11 cellular contexts compared by ENCODE assay signal in genomic region chr16:2441143-2441804, GRCh38. TPM values are rescaled to one million over a fixed set of nuclear protein-coding genes. Genes with fewer than 3 reads are reported as not detected.
A peak's percentile ranks its signal among the peaks of the same experiment; 100 is the strongest.
DNase-seq lines count a peak whose midpoint lies in the region; ATAC-seq, FAIRE-seq and TF ChIP-seq lines count a peak whose summit lies in the region.
"Not testable (repeated sequence)": the region's sequence is repeated elsewhere in the genome, so short reads cannot be mapped to it uniquely, and the experiment has no call there.
"Had no signal": no experiment of that assay in that cellular context is flagged by ENCODE, and none has a peak within 500 bp of the region (broad histone marks: within the 10 kb centered on the region; RNA-seq: fewer than 3 reads in every experiment).

No MANE protein-coding gene starts in this region.

- WGBS in K562 (ENCODE audit: insufficient coverage, low coverage, missing lambda C conversion rate), result 86% methylated on average over 14 of the region's 15 CpGs

- not testable (repeated sequence) for H3K9me2 ChIP-seq in PC-9 (ENCODE audit: insufficient read depth)

- not testable (repeated sequence) for FAIRE-seq in K562 (lab: Jason Lieb, UNC)

- not testable (repeated sequence) for H3K36me3 ChIP-seq in CD4-positive, CD25-positive, alpha-beta regulatory T cell (ENCODE audit: control insufficient read depth, insufficient read depth, low read length)
- H3K36me3 ChIP-seq in PC-9 (ENCODE audit: low read depth) (peaks cover 21% of the 10 kb centered on the region), K562 (ENCODE audit: control insufficient read depth, insufficient read depth, low read length) (peaks cover 79% of the 10 kb centered on the region)

- not testable (repeated sequence) for H3K9ac ChIP-seq in K562 (ENCODE audit: insufficient read depth in 1 of 2, low read depth in 2 of 2, low read length in 2 of 2)

- intact Hi-C loops in PC-9 (cut with micrococcal nuclease; ENCODE audit: unreplicated experiment); activated CD4-positive, alpha-beta T cell treated with anti-CD3 and anti-CD28 coated beads for 36 hours (cut with DNase I, micrococcal nuclease); K562 (cut with micrococcal nuclease): not testable (repeated sequence)

- TSS peak; percentile 7 for BruUV-seq in PC-9 (replicated peaks; lab: Mats Ljungman, UMichigan)
- BruUV-seq in K562 (replicated peaks; lab: Mats Ljungman, UMichigan), result not testable (repeated sequence)

- not testable (repeated sequence) for H3K9me3 ChIP-seq in CD4-positive, CD25-positive, alpha-beta regulatory T cell (ENCODE audit: control insufficient read depth in 2 of 2, low read length in 2 of 2); PC-9 (ENCODE audit: insufficient read depth, low read depth); K562 (replicated peaks; ENCODE audit: control insufficient read depth, insufficient read depth, low read depth, low read length)

- H3K9me1 ChIP-seq in K562 (ENCODE audit: control insufficient read depth, insufficient read depth, low read length), result not testable (repeated sequence)

- in situ Hi-C loops in KBM-7 (cut with MboI; ENCODE audit: low pct_unique_long_range_greater_than_20kb, low sequenced_read_pairs); K562 (cut with MboI): not testable (repeated sequence)

- CTCF ChIA-PET in PC-9 (lab: Charles Lee); activated CD4-positive, alpha-beta T cell treated with anti-CD3 and anti-CD28 coated beads for 36 hours (lab: Charles Lee); K562 (lab: Yijun Ruan, JAX; ENCODE audit: low intra/inter-chr PET ratio): not testable (repeated sequence)
- CTCF ChIA-PET in activated CD8-positive, alpha-beta T cell treated with anti-CD3 and anti-CD28 coated beads, Interleukin-2, amount 10 ng/mL, durations not matched to agents 7 days and 5 days (lab: Charles Lee), result interaction anchor here (1.3 to 3.1 kb wide), 2 partner anchors 12 to 246 kb away, joined by 3 to 20 read pairs; partner anchors contain the start of gene CCNF

- not testable (repeated sequence) for TF ChIP-seq RAD21 in K562 (CRISPR knock-in tag; conservative IDR thresholded peaks at IDR 0.05 in 1 of 2, IDR thresholded peaks at IDR 0.05 in 1 of 2)

- not testable (repeated sequence) for H3K4me2 ChIP-seq in PC-9; K562 (ENCODE audit: insufficient read depth, low read length)

- H3K9me3 Mint-ChIP-seq in CD4-positive, CD25-positive, alpha-beta regulatory T cell; activated CD4-positive, alpha-beta T cell treated with anti-CD3 and anti-CD28 coated beads for 36 hours (ENCODE audit: low read depth); activated CD8-positive, alpha-beta T cell treated with anti-CD3 and anti-CD28 coated beads, Interleukin-2, amount 10 ng/mL, durations not matched to agents 7 days and 5 days (ENCODE audit: insufficient read depth); activated naive CD4-positive, alpha-beta T cell treated with anti-CD3 and anti-CD28 coated beads, Interleukin-2, amount 50 U/mL, for 72 hours: not testable (repeated sequence)

- H3K4me3 ChIP-seq in CD4-positive, CD25-positive, alpha-beta regulatory T cell (ENCODE audit: low read depth, low read length); PC-9; K562: not testable (repeated sequence)

- POLR2A ChIA-PET in PC-9 (lab: Charles Lee; ENCODE audit: unreplicated experiment); activated CD4-positive, alpha-beta T cell treated with anti-CD3 and anti-CD28 coated beads for 36 hours (lab: Charles Lee): not testable (repeated sequence)
- POLR2A ChIA-PET in activated CD8-positive, alpha-beta T cell treated with anti-CD3 and anti-CD28 coated beads, Interleukin-2, amount 10 ng/mL, durations not matched to agents 7 days and 5 days (lab: Charles Lee), result interaction anchor here (1.3 to 1.6 kb wide), 2 partner anchors 11 to 14 kb away, joined by 5 read pairs; no protein-coding TSS in a partner anchor
- POLR2A ChIA-PET in K562 (lab: Yijun Ruan, JAX), result interaction anchor here (1.5 to 3.4 kb wide), 4 partner anchors 9 to 16 kb away, joined by 3 to 17 read pairs (median 9); partner anchors contain the start of gene CCNF

- peaks cover 0 to 14% (median 5%) of the 10 kb centered on the region in 4 donors for H3K4me1 Mint-ChIP-seq in CD4-positive, CD25-positive, alpha-beta regulatory T cell
- not testable (repeated sequence) for H3K4me1 Mint-ChIP-seq in activated CD4-positive, alpha-beta T cell treated with anti-CD3 and anti-CD28 coated beads for 36 hours
- H3K4me1 Mint-ChIP-seq in activated CD8-positive, alpha-beta T cell treated with anti-CD3 and anti-CD28 coated beads, Interleukin-2, amount 10 ng/mL, durations not matched to agents 7 days and 5 days (ENCODE audit: low read depth), result peaks cover 27% of the 10 kb centered on the region

- H3K79me2 ChIP-seq in PC-9 (ENCODE audit: low read depth); K562 (ENCODE audit: control insufficient read depth, insufficient read depth, low read length): not testable (repeated sequence)

- not testable (repeated sequence) for TF ChIP-seq CTCF in PC-9 (conservative IDR thresholded peaks at IDR 0.05); K562 (IDR thresholded peaks at IDR 0.05 in 2 of 3, conservative IDR thresholded peaks at IDR 0.05 in 1 of 3; ENCODE audit: insufficient read depth in 2 of 3, low read depth in 1 of 3, low read length in 3 of 3)

- H3K36me3 Mint-ChIP-seq in CD4-positive, CD25-positive, alpha-beta regulatory T cell, result peaks cover 13% of the 10 kb centered on the region
- peaks cover 51% of the 10 kb centered on the region for H3K36me3 Mint-ChIP-seq in activated CD4-positive, alpha-beta T cell treated with anti-CD3 and anti-CD28 coated beads for 36 hours (ENCODE audit: low read depth)
- peaks cover 72% of the 10 kb centered on the region for H3K36me3 Mint-ChIP-seq in activated CD8-positive, alpha-beta T cell treated with anti-CD3 and anti-CD28 coated beads, Interleukin-2, amount 10 ng/mL, durations not matched to agents 7 days and 5 days (ENCODE audit: low read depth)
- H3K36me3 Mint-ChIP-seq in activated naive CD4-positive, alpha-beta T cell treated with anti-CD3 and anti-CD28 coated beads, Interleukin-2, amount 50 U/mL, for 72 hours, result peaks cover 32 to 44% of the 10 kb centered on the region in 2 donors

- H3K27ac Mint-ChIP-seq in CD4-positive, CD25-positive, alpha-beta regulatory T cell, result peak overlapping the region in 2 of 3 donors; percentile 11 to 62
- H3K27ac Mint-ChIP-seq in activated CD4-positive, alpha-beta T cell treated with anti-CD3 and anti-CD28 coated beads for 36 hours; activated naive CD4-positive, alpha-beta T cell treated with anti-CD3 and anti-CD28 coated beads, Interleukin-2, amount 50 U/mL, for 72 hours: not testable (repeated sequence)
- peak overlapping the region; percentile 19 for H3K27ac Mint-ChIP-seq in activated CD8-positive, alpha-beta T cell treated with anti-CD3 and anti-CD28 coated beads, Interleukin-2, amount 10 ng/mL, durations not matched to agents 7 days and 5 days

- H3K27ac ChIP-seq in CD4-positive, CD25-positive, alpha-beta regulatory T cell (ENCODE audit: insufficient read depth, low read length, poor library complexity, severe bottlenecking); PC-9; K562 (ENCODE audit: extremely low read depth, low read depth, low read length): not testable (repeated sequence)

- 0 out of 2 replicates have a peak, but pooled peaks have one; percentile 50 for TF ChIP-seq POLR2A in K562 (conservative IDR thresholded peaks at IDR 0.05)

- H3K4me3 Mint-ChIP-seq in CD4-positive, CD25-positive, alpha-beta regulatory T cell; activated CD4-positive, alpha-beta T cell treated with anti-CD3 and anti-CD28 coated beads for 36 hours; activated CD8-positive, alpha-beta T cell treated with anti-CD3 and anti-CD28 coated beads, Interleukin-2, amount 10 ng/mL, durations not matched to agents 7 days and 5 days: not testable (repeated sequence)

- ATAC-seq in CD4-positive, CD25-positive, alpha-beta regulatory T cell (ENCODE audit: low read depth in 2 of 2); activated CD8-positive, alpha-beta T cell treated with anti-CD3 and anti-CD28 coated beads, Interleukin-2, amount 10 ng/mL, durations not matched to agents 7 days and 5 days; K562: not testable (repeated sequence)
- ATAC-seq in activated CD4-positive, alpha-beta T cell treated with anti-CD3 and anti-CD28 coated beads for 36 hours, result peak; percentile 53
- peak; percentile 34 to 71 for ATAC-seq in activated naive CD4-positive, alpha-beta T cell treated with anti-CD3 and anti-CD28 coated beads, Interleukin-2, amount 50 U/mL, for 72 hours

- H3F3A ChIP-seq in PC-9 (ENCODE audit: insufficient read depth, low read depth), result peaks cover 13% of the 10 kb centered on the region

- not testable (repeated sequence) for H4K20me1 ChIP-seq in PC-9 (ENCODE audit: insufficient read depth); K562 (replicated peaks; ENCODE audit: control insufficient read depth, insufficient read depth, low read length)

- H3K27me3 ChIP-seq in CD4-positive, CD25-positive, alpha-beta regulatory T cell (ENCODE audit: control insufficient read depth, insufficient read depth, low read length); PC-9 (ENCODE audit: insufficient read depth, low read depth); K562 (ENCODE audit: control insufficient read depth in 2 of 2, insufficient read depth in 2 of 2, low read length in 2 of 2): not testable (repeated sequence)

- H3K27me3 Mint-ChIP-seq in CD4-positive, CD25-positive, alpha-beta regulatory T cell; activated CD4-positive, alpha-beta T cell treated with anti-CD3 and anti-CD28 coated beads for 36 hours; activated CD8-positive, alpha-beta T cell treated with anti-CD3 and anti-CD28 coated beads, Interleukin-2, amount 10 ng/mL, durations not matched to agents 7 days and 5 days (ENCODE audit: low read depth): not testable (repeated sequence)

- not testable (repeated sequence) for H3K4me1 ChIP-seq in CD4-positive, CD25-positive, alpha-beta regulatory T cell (ENCODE audit: control insufficient read depth, insufficient read depth, low read length, poor library complexity, severe bottlenecking); PC-9 (replicated peaks; ENCODE audit: insufficient read depth); K562 (replicated peaks in 1 of 2; ENCODE audit: control insufficient read depth in 2 of 2, insufficient read depth in 2 of 2, low read length in 2 of 2)

- H2AFZ ChIP-seq in PC-9; K562 (ENCODE audit: low read depth, low read length): not testable (repeated sequence)

- not testable (repeated sequence) for TF ChIP-seq EP300 in K562 (IDR thresholded peaks at IDR 0.05; ENCODE audit: low read length)

- DNase-seq in CD4-positive, CD25-positive, alpha-beta regulatory T cell; PC-9; activated CD4-positive, alpha-beta T cell treated with anti-CD3 and anti-CD28 coated beads for 36 hours; activated CD8-positive, alpha-beta T cell treated with anti-CD3 and anti-CD28 coated beads, Interleukin-2, amount 10 ng/mL, durations not matched to agents 7 days and 5 days; activated naive CD4-positive, alpha-beta T cell treated with anti-CD3 and anti-CD28 coated beads, Interleukin-2, amount 50 U/mL, for 72 hours (ENCODE audit: low spot score in 2 of 2); K562 (ENCODE audit: extremely low read depth in 1 of 4, low spot score in 3 of 4): not testable (repeated sequence)
- DNase-seq in KBM-7, result peak; percentile 37

RNA-seq across cellular contexts. Expression of gene CCNF, which starts 12.0 kb away (rescaled TPM):
- 6.8 TPM for total RNA-seq in CD4-positive, CD25-positive, alpha-beta regulatory T cell
- polyA plus RNA-seq in CD4-positive, CD25-positive, alpha-beta regulatory T cell, result 1 to 10 TPM; 3.3 to 6.9 (median 5.8) TPM
- total RNA-seq in PC-9 (2021) (53.4 and 69.0 TPM in 2 replicates), K562 (2014; rRNA removed) (46.2 and 66.4 TPM in 2 replicates), K562 (2014; rRNA removed; fragmentation: Illumina TruSeq; extraction: Trizol) (26.2 and 29.5 TPM in 2 replicates), K562 (2015; rRNA removed; fragmentation: Illumina TruSeq; extraction: Trizol) (34.2 and 36.9 TPM in 2 replicates), K562 (2021) (62.9 and 70.1 TPM in 2 replicates)
- total RNA-seq in activated CD4-positive, alpha-beta T cell treated with anti-CD3 and anti-CD28 coated beads for 36 hours, result 10 to 100 TPM; 52.2 to 53.4 TPM
- 100 to 1,000 TPM; 105 to 110 TPM for total RNA-seq in activated CD8-positive, alpha-beta T cell treated with anti-CD3 and anti-CD28 coated beads, Interleukin-2, amount 10 ng/mL, durations not matched to agents 7 days and 5 days
- total RNA-seq in activated naive CD4-positive, alpha-beta T cell treated with anti-CD3 and anti-CD28 coated beads, Interleukin-2, amount 50 U/mL, for 72 hours, result 100 to 1,000 TPM in 1 of 2 donors, 10 to 100 TPM in 1; 64.8 to 111 TPM
- total RNA-seq in K562 (2011; cell fraction: chromatin; rRNA removed; ENCODE audit: low replicate concordance), result 85.7 and 196 TPM in 2 replicates
- total RNA-seq in K562 (2011; cell fraction: nucleolus; rRNA removed), result 118 and 124 TPM in 2 replicates
- total RNA-seq in K562 (2011; cell fraction: nucleoplasm; rRNA removed), result 119 and 147 TPM in 2 replicates
- polyA plus RNA-seq in K562 (2011; rRNA removed) (18.5 and 18.8 TPM in 2 replicates), K562 (2014; fragmentation: Illumina TruSeq; extraction: Trizol) (30.8 and 43.5 TPM in 2 replicates), K562 (2014; fragmentation: Nextera tagmentation; extraction: Ambion mirVana) (1 to 10 TPM; 4.1 to 5.4 TPM), K562 (2014; rRNA removed) (24.6 and 28.5 TPM in 2 replicates)
- polyA plus RNA-seq in K562 (2011; cell fraction: cytosol; rRNA removed), result 23.2 and 35.3 TPM in 2 replicates
- 34.8 and 58.2 TPM in 2 replicates for polyA plus RNA-seq in K562 (2011; cell fraction: nucleus; rRNA removed)
- 35.0 and 35.7 TPM in 2 replicates for polyA plus RNA-seq in K562 (2012)
- polyA minus RNA-seq in K562 (2011; rRNA and poly(A)+ RNA removed), result 39.0 and 67.5 TPM in 2 replicates
- polyA minus RNA-seq in K562 (2011; cell fraction: cytosol; rRNA and poly(A)+ RNA removed), result 65.5 and 70.9 TPM in 2 replicates
- polyA minus RNA-seq in K562 (2011; cell fraction: nucleus; rRNA and poly(A)+ RNA removed), result 35.1 and 42.3 TPM in 2 replicates

RNA-seq across cellular contexts. Expression of gene TEDC2, which starts 18.6 kb away (rescaled TPM):
- not detected for total RNA-seq in CD4-positive, CD25-positive, alpha-beta regulatory T cell
- 1 to 10 TPM in 1 of 4 donors, under 1 TPM in 2, not detected in 1; 0.41 to 1.4 (median 0.67) TPM for polyA plus RNA-seq in CD4-positive, CD25-positive, alpha-beta regulatory T cell
- total RNA-seq in PC-9 (2021) (26.3 and 28.0 TPM in 2 replicates), K562 (2014; rRNA removed) (50.2 and 66.0 TPM in 2 replicates), K562 (2014; rRNA removed; fragmentation: Illumina TruSeq; extraction: Trizol) (6.4 and 11.6 TPM in 2 replicates), K562 (2015; rRNA removed; fragmentation: Illumina TruSeq; extraction: Trizol) (25.8 and 28.4 TPM in 2 replicates), K562 (2021) (43.0 and 46.1 TPM in 2 replicates)
- total RNA-seq in activated CD4-positive, alpha-beta T cell treated with anti-CD3 and anti-CD28 coated beads for 36 hours, result 10 to 100 TPM; 21.0 to 23.1 TPM
- total RNA-seq in activated CD8-positive, alpha-beta T cell treated with anti-CD3 and anti-CD28 coated beads, Interleukin-2, amount 10 ng/mL, durations not matched to agents 7 days and 5 days, result 10 to 100 TPM; 21.6 to 32.9 TPM
- 10 to 100 TPM; 20.9 to 32.3 TPM for total RNA-seq in activated naive CD4-positive, alpha-beta T cell treated with anti-CD3 and anti-CD28 coated beads, Interleukin-2, amount 50 U/mL, for 72 hours
- 28.4 and 114 TPM in 2 replicates for total RNA-seq in K562 (2011; cell fraction: chromatin; rRNA removed; ENCODE audit: low replicate concordance)
- total RNA-seq in K562 (2011; cell fraction: nucleolus; rRNA removed), result 102 and 124 TPM in 2 replicates
- 40.8 and 51.4 TPM in 2 replicates for total RNA-seq in K562 (2011; cell fraction: nucleoplasm; rRNA removed)
- polyA plus RNA-seq in K562 (2011; rRNA removed) (11.5 and 19.7 TPM in 2 replicates), K562 (2014; fragmentation: Illumina TruSeq; extraction: Trizol) (17.6 and 21.1 TPM in 2 replicates), K562 (2014; fragmentation: Nextera tagmentation; extraction: Ambion mirVana) (1 to 10 TPM in 1 of 2 experiments, under 1 TPM in 1; 0.75 to 2.2 TPM), K562 (2014; rRNA removed) (46.1 and 57.0 TPM in 2 replicates)
- polyA plus RNA-seq in K562 (2011; cell fraction: cytosol; rRNA removed), result 12.4 and 30.6 TPM in 2 replicates
- polyA plus RNA-seq in K562 (2011; cell fraction: nucleus; rRNA removed), result 115 and 152 TPM in 2 replicates
- 25.5 and 36.0 TPM in 2 replicates for polyA plus RNA-seq in K562 (2012)
- polyA minus RNA-seq in K562 (2011; rRNA and poly(A)+ RNA removed), result 3.6 and 6.3 TPM in 2 replicates
- polyA minus RNA-seq in K562 (2011; cell fraction: cytosol; rRNA and poly(A)+ RNA removed), result 5.9 and 8.8 TPM in 2 replicates
- polyA minus RNA-seq in K562 (2011; cell fraction: nucleus; rRNA and poly(A)+ RNA removed), result 44.7 and 53.2 TPM in 2 replicates

RNA-seq across cellular contexts. Expression of gene NTN3, which starts 29.8 kb away (rescaled TPM):
- not detected for total RNA-seq in CD4-positive, CD25-positive, alpha-beta regulatory T cell
- not detected for polyA plus RNA-seq in CD4-positive, CD25-positive, alpha-beta regulatory T cell
- total RNA-seq in PC-9 (2021) (0.87 and 0.90 TPM in 2 replicates), K562 (2014; rRNA removed) (not detected in 2 replicates), K562 (2014; rRNA removed; fragmentation: Illumina TruSeq; extraction: Trizol) (not detected in 2 replicates), K562 (2015; rRNA removed; fragmentation: Illumina TruSeq; extraction: Trizol) (not detected in 2 replicates), K562 (2021) (not detected in 2 replicates)
- not detected for total RNA-seq in activated CD4-positive, alpha-beta T cell treated with anti-CD3 and anti-CD28 coated beads for 36 hours
- under 1 TPM in 1 of 2 experiments, not detected in 1; 0.10 TPM for total RNA-seq in activated CD8-positive, alpha-beta T cell treated with anti-CD3 and anti-CD28 coated beads, Interleukin-2, amount 10 ng/mL, durations not matched to agents 7 days and 5 days
- total RNA-seq in activated naive CD4-positive, alpha-beta T cell treated with anti-CD3 and anti-CD28 coated beads, Interleukin-2, amount 50 U/mL, for 72 hours, result not detected
- 0.42 TPM in 1 of 2 replicates, not detected in the other for total RNA-seq in K562 (2011; cell fraction: chromatin; rRNA removed; ENCODE audit: low replicate concordance)
- total RNA-seq in K562 (2011; cell fraction: nucleolus; rRNA removed), result 0.13 and 0.17 TPM in 2 replicates
- total RNA-seq in K562 (2011; cell fraction: nucleoplasm; rRNA removed), result not detected in 2 replicates
- polyA plus RNA-seq in K562 (2011; rRNA removed) (not detected in 2 replicates), K562 (2014; fragmentation: Illumina TruSeq; extraction: Trizol) (not detected in 2 replicates), K562 (2014; fragmentation: Nextera tagmentation; extraction: Ambion mirVana) (not detected), K562 (2014; rRNA removed) (not detected in 2 replicates)
- not detected in 2 replicates for polyA plus RNA-seq in K562 (2011; cell fraction: cytosol; rRNA removed)
- polyA plus RNA-seq in K562 (2011; cell fraction: nucleus; rRNA removed), result not detected in 2 replicates
- 0.07 and 0.08 TPM in 2 replicates for polyA plus RNA-seq in K562 (2012)
- polyA minus RNA-seq in K562 (2011; rRNA and poly(A)+ RNA removed), result not detected in 2 replicates
- not detected in 2 replicates for polyA minus RNA-seq in K562 (2011; cell fraction: cytosol; rRNA and poly(A)+ RNA removed)
- polyA minus RNA-seq in K562 (2011; cell fraction: nucleus; rRNA and poly(A)+ RNA removed), result not detected in 2 replicates
- total RNA-seq: CD8-positive, alpha-beta T cell; GM12878; GM23248 had no signal
- polyA plus RNA-seq: A549, GM23248 had no signal

RNA-seq across cellular contexts. Expression of gene TBC1D24, which starts 33.7 kb away (rescaled TPM):
- total RNA-seq in CD4-positive, CD25-positive, alpha-beta regulatory T cell, result 5.8 TPM
- polyA plus RNA-seq in CD4-positive, CD25-positive, alpha-beta regulatory T cell, result 1 to 10 TPM in 3 of 4 donors, under 1 TPM in 1; 0.84 to 1.6 (median 1.2) TPM
- total RNA-seq in PC-9 (2021) (30.0 and 34.2 TPM in 2 replicates), K562 (2014; rRNA removed) (7.2 and 13.4 TPM in 2 replicates), K562 (2014; rRNA removed; fragmentation: Illumina TruSeq; extraction: Trizol) (4.2 and 4.9 TPM in 2 replicates), K562 (2015; rRNA removed; fragmentation: Illumina TruSeq; extraction: Trizol) (9.1 and 11.2 TPM in 2 replicates), K562 (2021) (22.6 and 24.3 TPM in 2 replicates)
- total RNA-seq in activated CD4-positive, alpha-beta T cell treated with anti-CD3 and anti-CD28 coated beads for 36 hours, result 10 to 100 TPM; 10.4 to 12.7 TPM
- total RNA-seq in activated CD8-positive, alpha-beta T cell treated with anti-CD3 and anti-CD28 coated beads, Interleukin-2, amount 10 ng/mL, durations not matched to agents 7 days and 5 days, result 10 to 100 TPM; 21.1 to 22.4 TPM
- total RNA-seq in activated naive CD4-positive, alpha-beta T cell treated with anti-CD3 and anti-CD28 coated beads, Interleukin-2, amount 50 U/mL, for 72 hours, result 10 to 100 TPM in 1 of 2 donors, 1 to 10 TPM in 1; 7.8 to 10.6 TPM
- 29.2 and 69.3 TPM in 2 replicates for total RNA-seq in K562 (2011; cell fraction: chromatin; rRNA removed; ENCODE audit: low replicate concordance)
- total RNA-seq in K562 (2011; cell fraction: nucleolus; rRNA removed), result 36.9 and 38.2 TPM in 2 replicates
- total RNA-seq in K562 (2011; cell fraction: nucleoplasm; rRNA removed), result 27.0 and 36.9 TPM in 2 replicates
- polyA plus RNA-seq in K562 (2011; rRNA removed) (5.7 and 9.4 TPM in 2 replicates), K562 (2014; fragmentation: Illumina TruSeq; extraction: Trizol) (7.2 and 9.4 TPM in 2 replicates), K562 (2014; fragmentation: Nextera tagmentation; extraction: Ambion mirVana) (1 to 10 TPM; 1.7 to 4.2 TPM), K562 (2014; rRNA removed) (8.3 and 9.3 TPM in 2 replicates)
- polyA plus RNA-seq in K562 (2011; cell fraction: cytosol; rRNA removed), result 7.1 and 12.3 TPM in 2 replicates
- 22.9 and 34.2 TPM in 2 replicates for polyA plus RNA-seq in K562 (2011; cell fraction: nucleus; rRNA removed)
- polyA plus RNA-seq in K562 (2012), result 8.5 and 9.1 TPM in 2 replicates
- polyA minus RNA-seq in K562 (2011; rRNA and poly(A)+ RNA removed), result 6.5 and 9.7 TPM in 2 replicates
- polyA minus RNA-seq in K562 (2011; cell fraction: cytosol; rRNA and poly(A)+ RNA removed), result 13.1 and 14.3 TPM in 2 replicates
- polyA minus RNA-seq in K562 (2011; cell fraction: nucleus; rRNA and poly(A)+ RNA removed), result 12.5 and 15.3 TPM in 2 replicates
